Comparison of ENCODE assay signal across 14 cellular contexts in the genomic region with DNA sequence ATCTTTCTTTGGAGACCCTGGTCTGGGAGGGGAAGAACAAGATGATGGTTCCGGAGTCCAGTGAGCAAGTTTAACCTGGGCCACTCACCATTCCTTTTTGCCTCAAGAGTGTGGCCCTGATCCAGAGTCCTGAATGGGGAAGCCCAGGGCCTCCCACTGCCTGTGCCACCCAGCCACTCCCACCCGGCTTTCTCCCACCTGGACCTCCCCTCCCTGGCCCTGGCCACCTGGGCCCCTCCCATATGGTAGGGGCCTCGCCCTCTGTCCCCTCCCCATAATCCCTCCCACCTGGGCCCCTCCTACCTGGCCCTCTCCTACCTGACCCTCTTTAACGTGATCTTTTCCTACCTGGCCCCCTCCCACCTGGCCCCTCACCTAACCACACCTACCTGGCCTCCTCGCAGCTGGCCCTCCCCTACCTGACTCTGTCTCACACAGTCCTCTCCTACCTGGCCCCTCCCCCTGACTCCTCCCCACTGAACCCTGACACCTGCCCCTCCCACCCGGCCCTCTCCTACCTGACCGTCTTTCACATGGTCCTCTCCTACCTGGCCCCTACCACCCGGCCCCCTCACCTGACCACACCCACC.
DNase-seq lines count a peak whose midpoint lies in the region; ATAC-seq and TF ChIP-seq lines count a peak whose summit lies in the region.
"Had no signal": no experiment of that assay in that cellular context is flagged by ENCODE, and none has a peak within 500 bp of the region (broad histone marks: within the 10 kb centered on the region; RNA-seq: fewer than 3 reads in every experiment).

No MANE protein-coding gene starts in this region.

- no peak overlapping the region for H3K18ac ChIP-seq in H9 (ENCODE audit: insufficient read length, low read depth, low read length)

- no peak overlapping the region for H2AFZ ChIP-seq in H9 (ENCODE audit: low read length)

- H2BK20ac ChIP-seq in H9 (ENCODE audit: low read depth, low read length, poor library complexity, severe bottlenecking) = no peak overlapping the region

- no peaks in the 10 kb centered on the region for H3K23me2 ChIP-seq in H9 (ENCODE audit: insufficient read length, low read depth, low read length, poor library complexity, severe bottlenecking)

- H3K79me1 ChIP-seq in H9 (ENCODE audit: insufficient read depth, low read depth, low read length, poor library complexity, severe bottlenecking) = no peaks in the 10 kb centered on the region

- no peak overlapping the region for H2AK5ac ChIP-seq in H9 (ENCODE audit: insufficient read length, low read length)

- no peak overlapping the region for H3K27ac Mint-ChIP-seq in H9
- H3K27ac Mint-ChIP-seq in brain = peak overlapping the region in 3 of 5 experiments; percentile 2 to 64 (median 42)
- H3K27ac Mint-ChIP-seq: dendritic cell treated with granulocyte-macrophage colony-stimulating factor and Interleukin-4, amounts not matched to agents 40 ng/mL and 50 ng/mL, for 4 days had no signal

- no peak overlapping the region for H2BK120ac ChIP-seq in H9 (ENCODE audit: low read depth, low read length, poor library complexity, severe bottlenecking)

- no TSS peak for BruUV-seq in A673 (replicated peaks; lab: Mats Ljungman, UMichigan)

- H3K4me2 ChIP-seq in H9 (ENCODE audit: insufficient read depth, insufficient read length, low read length) = no peak overlapping the region

- H3K4me1 ChIP-seq in A673 (ENCODE audit: insufficient read depth, low read length, poor library complexity, severe bottlenecking) (peaks cover 16% of the 10 kb centered on the region), H9 (ENCODE audit: insufficient read depth, low read length) (peaks cover 3% of the 10 kb centered on the region; the same call in 1 of the 2 replicates), mucosa of descending colon (ENCODE audit: low read depth) (peaks cover 8% of the 10 kb centered on the region)

- H3K4me3 ChIP-seq in A673 (ENCODE audit: low read depth, low read length, poor library complexity, severe bottlenecking) = no peak overlapping the region
- no peak overlapping the region for H3K4me3 ChIP-seq in mucosa of descending colon
- H3K4me3 ChIP-seq: thyroid gland had no signal

- no peaks in the 10 kb centered on the region for H3K36me3 Mint-ChIP-seq in H9 (ENCODE audit: insufficient read depth in 1 of 3, low read depth in 3 of 3)
- peaks cover 6% of the 10 kb centered on the region for H3K36me3 Mint-ChIP-seq in brain
- H3K36me3 Mint-ChIP-seq: mesothelial cell of epicardium had no signal

- no peak overlapping the region for H2BK5ac ChIP-seq in H9 (ENCODE audit: insufficient read length, low read length)

- H3K4me1 Mint-ChIP-seq in H9 (peaks cover 25% of the 10 kb centered on the region in 2 experiments), brain (peaks cover 37% of the 10 kb centered on the region)

- H4K20me1 ChIP-seq in H9 (ENCODE audit: control insufficient read depth, insufficient read depth, insufficient read length) = no peaks in the 10 kb centered on the region

- H3K9me3 Mint-ChIP-seq in H9 (peaks cover 3 to 4% of the 10 kb centered on the region in 2 experiments; a peak in 4 of 5 replicates), brain (peaks cover 8 to 18% (median 14%) of the 10 kb centered on the region in 5 experiments)
- H3K9me3 Mint-ChIP-seq: dendritic cell treated with granulocyte-macrophage colony-stimulating factor and Interleukin-4, amounts not matched to agents 40 ng/mL and 50 ng/mL, for 4 days had no signal

- H4K91ac ChIP-seq in H9 (ENCODE audit: insufficient read length, low read depth, low read length) = no peak overlapping the region

- H2BK15ac ChIP-seq in H9 (ENCODE audit: low read depth, low read length) = no peak overlapping the region

- POLR2A ChIA-PET in A673 (lab: Charles Lee; ENCODE audit: low non-redundant PET) = no interaction called here

- no peak overlapping the region for H3K4ac ChIP-seq in H9 (ENCODE audit: low read depth, low read length)

- no peak overlapping the region for H3K23ac ChIP-seq in H9 (ENCODE audit: insufficient read length, low read depth, low read length)

- peak; percentile 79 for ATAC-seq in mucosa of descending colon
- ATAC-seq in GM18858 (IDR thresholded peaks at IDR 0.05; ENCODE audit: unreplicated experiment) = no peak
- no peak for ATAC-seq in HG03439 (IDR thresholded peaks at IDR 0.05; ENCODE audit: unreplicated experiment)

- H3K36me3 ChIP-seq in A673 (ENCODE audit: insufficient read depth, low read length, poor library complexity, severe bottlenecking) (no peaks in the 10 kb centered on the region), mucosa of descending colon (ENCODE audit: low read depth) (no peaks in the 10 kb centered on the region)
- H3K36me3 ChIP-seq: thyroid gland had no signal

- no peak overlapping the region for H2BK12ac ChIP-seq in H9 (ENCODE audit: insufficient read length, low read depth, low read length)

- no peak overlapping the region for H3K56ac ChIP-seq in H9 (ENCODE audit: insufficient read length, low read depth, low read length)

- H3K14ac ChIP-seq in H9 (ENCODE audit: insufficient read depth, low read length) = no peak overlapping the region

- TF ChIP-seq CTCF in A673 (conservative IDR thresholded peaks at IDR 0.05; ENCODE audit: low read depth, low read length) (no peak), H9 (conservative IDR thresholded peaks at IDR 0.05) (no peak), brain (conservative IDR thresholded peaks at IDR 0.05) (no peak), mucosa of descending colon (IDR thresholded peaks at IDR 0.05) (no peak)

- H4K5ac ChIP-seq in H9 (ENCODE audit: insufficient read length, low read depth, low read length) = no peak overlapping the region

- intact Hi-C loops in A673 (cut with micrococcal nuclease; ENCODE audit: unreplicated experiment) = no loop called here
- intact Hi-C loops in mucosa of descending colon (cut with DNase I, micrococcal nuclease) = no loop called here

- H3K79me2 ChIP-seq in H9 (ENCODE audit: insufficient read depth, low read length) = no peaks in the 10 kb centered on the region

- H3K9me3 ChIP-seq in A673 (ENCODE audit: low read depth, low read length, poor library complexity, severe bottlenecking) = no peaks in the 10 kb centered on the region
- no peaks in the 10 kb centered on the region for H3K9me3 ChIP-seq in H9 (ENCODE audit: control insufficient read depth, low read depth, low read length)
- no peaks in the 10 kb centered on the region for H3K9me3 ChIP-seq in mucosa of descending colon
- H3K9me3 ChIP-seq: thyroid gland had no signal

- H3K27me3 ChIP-seq in A673 (replicated peaks; ENCODE audit: insufficient read depth, low read depth, low read length, poor library complexity) (no peaks in the 10 kb centered on the region), H9 (ENCODE audit: insufficient read depth, low read length) (no peaks in the 10 kb centered on the region)
- H3K27me3 ChIP-seq: thyroid gland had no signal

- CTCF ChIA-PET in A673 (lab: Charles Lee) = no interaction called here

- no peak overlapping the region for H4K8ac ChIP-seq in H9 (replicated peaks; ENCODE audit: insufficient read length, low read depth, low read length)

- H3T11ph ChIP-seq in H9 (ENCODE audit: low read length) = no peak overlapping the region

- H3K27ac ChIP-seq in A673 (ENCODE audit: low read depth, low read length, poor library complexity, severe bottlenecking) (peak overlapping the region; percentile 91), H9 (ENCODE audit: insufficient read length, low read depth, low read length) (no peak overlapping the region)

- DNase-seq in A673 (ENCODE audit: low spot score) = no peak
- peak; percentile 99 for DNase-seq in H9
- DNase-seq in mucosa of descending colon = peak in 2 of 3 donors; percentile 64 to 68
- DNase-seq in KBM-7 = no peak
- DNase-seq in 8988T = no peak
- DNase-seq: anterior cingulate cortex, C1 segment of cervical spinal cord, NCI-H1092, thyroid gland had no signal

- WGBS in H9 (ENCODE audit: extremely low coverage, insufficient read length, low lambda C conversion rate) = no CpG with 5 or more reads among the region's 8 CpGs

- H3K9ac ChIP-seq in H9 (ENCODE audit: extremely low read depth, insufficient read length, low read length) = no peak overlapping the region

- H3K27me3 Mint-ChIP-seq in H9 (ENCODE audit: low read depth) (peaks cover 4% of the 10 kb centered on the region), brain (peaks cover 3% of the 10 kb centered on the region)

- in situ Hi-C loops in KBM-7 (cut with MboI; ENCODE audit: low pct_unique_long_range_greater_than_20kb, low sequenced_read_pairs) = no loop called here

- H3K4me3 Mint-ChIP-seq in H9 (no peak overlapping the region), brain (no peak overlapping the region)
- H3K4me3 Mint-ChIP-seq: dendritic cell treated with granulocyte-macrophage colony-stimulating factor and Interleukin-4, amounts not matched to agents 40 ng/mL and 50 ng/mL, for 4 days; mesothelial cell of epicardium had no signal

Comparison
In these comparisons a context has a peak if more than half of its experiments do, and no peak if none do; other contexts are left out.
1. DNase-seq: peak in H9 (single experiment) and mucosa of descending colon (2 of 3); none in A673 (single experiment), KBM-7 (single experiment) and 8988T (single experiment).
2. H3K27ac Mint-ChIP-seq: peak in brain (3 of 5); none in H9 (0 of 3).